ENCODE assay signal across 26 cellular contexts in genomic region chr5:142789206-142789605, GRCh38.
"Had no signal": no experiment of that assay in that cellular context is flagged by ENCODE, and none has a peak within 500 bp of the region (broad histone marks: within the 10 kb centered on the region; RNA-seq: fewer than 3 reads in every experiment).

No MANE protein-coding gene starts in this region.

- ATAC-seq: activated CD4-positive, CD25-positive, alpha-beta regulatory T cell treated with anti-CD3 and anti-CD28 coated beads, Interleukin-2, amount 50 U/mL, for 24 hours; activated T-cell treated with anti-CD3 and anti-CD28 coated beads, Interleukin-2, amount 50 U/mL, for 4 hours; activated T-helper 17 cell treated with anti-CD3 and anti-CD28 coated beads, Interleukin-2, amount 50 U/mL, for 72 hours; heart left ventricle; T-helper 17 cell had no signal

- H3K4me3 ChIP-seq: esophagus muscularis mucosa, heart left ventricle, lung, right atrium auricular region, SK-N-MC, tibial nerve had no signal

- DNase-seq: activated CD4-positive, alpha-beta memory T cell treated with anti-CD3 and anti-CD28 coated beads, Interleukin-2, amount 10 ng/mL, durations not matched to agents 7 days and 5 days; activated CD4-positive, alpha-beta T cell treated with anti-CD3 and anti-CD28 coated beads for 48 hours; activated CD8-positive, alpha-beta memory T cell treated with anti-CD3 and anti-CD28 coated beads, Interleukin-2, amount 50 U/mL, for 48 hours; activated gamma-delta T cell treated with Interleukin-2 at 50 U/mL for 16 hours; activated naive CD4-positive, alpha-beta T cell treated with anti-CD3 and anti-CD28 coated beads, Interleukin-2, amount 50 U/mL, for 16 hours; activated T-cell treated with anti-CD3 and anti-CD28 coated beads, Interleukin-2, amount 50 U/mL, for 4 hours; amniotic stem cell; caudate nucleus; endodermal cell; heart left ventricle; hypothalamus; mesendoderm; nephron progenitor cell; nucleus accumbens; stimulated activated naive CD4-positive, alpha-beta T cell treated with Interleukin-2 at 50 U/mL for 16 hours; T-helper 17 cell; T1000; WERI-Rb-1 had no signal

- H3K4me3 Mint-ChIP-seq: activated CD4-positive, alpha-beta memory T cell treated with anti-CD3 and anti-CD28 coated beads, Interleukin-2, amount 10 ng/mL, durations not matched to agents 7 days and 5 days; activated T-cell treated with anti-CD3 and anti-CD28 coated beads, Interleukin-2, amount 50 U/mL, for 4 hours; activated T-helper 17 cell treated with anti-CD3 and anti-CD28 coated beads, Interleukin-2, amount 50 U/mL, for 72 hours; endodermal cell; nephron progenitor cell; T-helper 17 cell had no signal

- H3K27ac Mint-ChIP-seq: activated CD4-positive, alpha-beta memory T cell treated with anti-CD3 and anti-CD28 coated beads, Interleukin-2, amount 10 ng/mL, durations not matched to agents 7 days and 5 days; activated T-helper 17 cell treated with anti-CD3 and anti-CD28 coated beads, Interleukin-2, amount 50 U/mL, for 72 hours; endodermal cell; nephron progenitor cell; T-helper 17 cell had no signal

- H3K27ac ChIP-seq: esophagus muscularis mucosa, heart left ventricle, parathyroid adenoma, right atrium auricular region, SK-N-MC, WERI-Rb-1 had no signal

- H3K27me3 Mint-ChIP-seq: activated CD4-positive, alpha-beta memory T cell treated with anti-CD3 and anti-CD28 coated beads, Interleukin-2, amount 10 ng/mL, durations not matched to agents 7 days and 5 days; activated T-helper 17 cell treated with anti-CD3 and anti-CD28 coated beads, Interleukin-2, amount 50 U/mL, for 72 hours; T-helper 17 cell had no signal

- H3K9me3 Mint-ChIP-seq: activated CD4-positive, alpha-beta memory T cell treated with anti-CD3 and anti-CD28 coated beads, Interleukin-2, amount 10 ng/mL, durations not matched to agents 7 days and 5 days; activated T-cell treated with anti-CD3 and anti-CD28 coated beads, Interleukin-2, amount 50 U/mL, for 4 hours; activated T-helper 17 cell treated with anti-CD3 and anti-CD28 coated beads, Interleukin-2, amount 50 U/mL, for 72 hours; endodermal cell; nephron progenitor cell had no signal
